15 cellular contexts compared by ENCODE assay signal in the genomic region with DNA sequence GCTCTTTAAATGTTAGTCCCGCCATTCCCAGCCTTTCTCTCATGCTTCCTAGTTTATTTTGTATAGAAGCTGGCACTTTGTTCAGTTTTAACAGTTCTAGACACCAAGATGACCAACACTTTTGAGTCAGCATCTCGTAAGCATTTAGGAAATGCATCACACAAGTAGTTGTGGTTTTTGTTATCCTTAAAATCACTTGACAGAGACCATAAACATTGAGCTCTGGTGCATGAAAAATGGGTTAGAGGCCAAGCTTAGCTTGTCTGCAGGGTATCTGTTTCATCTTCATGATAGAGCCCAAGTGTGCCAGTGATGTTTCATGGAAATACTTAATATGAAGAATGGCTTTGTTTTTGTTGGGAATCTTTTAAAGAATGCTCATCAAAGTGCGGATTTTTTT.
DNase-seq lines count a peak whose midpoint lies in the region; ATAC-seq, FAIRE-seq and TF ChIP-seq lines count a peak whose summit lies in the region.
"Had no signal": no experiment of that assay in that cellular context is flagged by ENCODE, and none has a peak within 500 bp of the region (broad histone marks: within the 10 kb centered on the region; RNA-seq: fewer than 3 reads in every experiment).

No MANE protein-coding gene starts in this region.

- ATAC-seq in Right ventricle myocardium superior (ENCODE audit: poor library complexity) = no peak
- ATAC-seq in activated T-cell treated with anti-CD3 and anti-CD28 coated beads, Interleukin-2, amount 50 U/mL, for 4 hours = no peak
- ATAC-seq: A549; activated CD4-positive, alpha-beta T cell treated with anti-CD3 and anti-CD28 coated beads for 36 hours; stimulated activated naive B cell treated with anti-CD40 and anti-IgM and Interleukin-4, amounts not matched to agents 10 μg/mL and 1 μg/mL and 100 μg/mL, for 72 hours had no signal

- POLR2A ChIA-PET in HEK293T (lab: Yijun Ruan, JAX) = no interaction called here

- TF ChIP-seq CTCF in astrocyte (IDR thresholded peaks at IDR 0.05; ENCODE audit: insufficient read depth, low read depth, low read length) = no peak
- TF ChIP-seq CTCF in esophagus muscularis mucosa (IDR thresholded peaks at IDR 0.05) = no peak

- H3K27ac ChIP-seq in ACC112 (ENCODE audit: low read depth, low read length) (peak overlapping the region; percentile 76), astrocyte (ENCODE audit: low read depth, low read length) (no peak overlapping the region), esophagus muscularis mucosa (replicated peaks in 1 of 4) (peak overlapping the region in 1 of 4 donors; percentile 22)
- H3K27ac ChIP-seq: A549 had no signal

- H4K20me1 ChIP-seq in astrocyte (ENCODE audit: insufficient read depth, low read length) = no peaks in the 10 kb centered on the region

- no peaks in the 10 kb centered on the region for H3K36me3 Mint-ChIP-seq in astrocyte (ENCODE audit: low read depth, unreplicated experiment)
- no peaks in the 10 kb centered on the region for H3K36me3 Mint-ChIP-seq in activated T-cell treated with anti-CD3 and anti-CD28 coated beads, Interleukin-2, amount 50 U/mL, for 4 hours (ENCODE audit: insufficient read depth)

- H3K36me3 ChIP-seq in ACC112 (ENCODE audit: insufficient read depth, low read length) (no peaks in the 10 kb centered on the region), astrocyte (ENCODE audit: insufficient read depth, low read length) (no peaks in the 10 kb centered on the region), esophagus muscularis mucosa (no peaks in the 10 kb centered on the region)

- no peaks in the 10 kb centered on the region for H3K27me3 Mint-ChIP-seq in astrocyte (ENCODE audit: low read depth, unreplicated experiment)
- H3K27me3 Mint-ChIP-seq in activated T-cell treated with anti-CD3 and anti-CD28 coated beads, Interleukin-2, amount 50 U/mL, for 4 hours (ENCODE audit: low read depth) = no peaks in the 10 kb centered on the region
- H3K27me3 Mint-ChIP-seq: activated CD4-positive, alpha-beta T cell treated with anti-CD3 and anti-CD28 coated beads for 36 hours; dendritic cell treated with granulocyte-macrophage colony-stimulating factor and Interleukin-4, amounts not matched to agents 40 ng/mL and 50 ng/mL, for 4 days; stimulated activated naive B cell treated with anti-CD40 and anti-IgM and Interleukin-4, amounts not matched to agents 10 μg/mL and 1 μg/mL and 100 μg/mL, for 72 hours had no signal

- H3K4me3 ChIP-seq in ACC112 (ENCODE audit: low read depth, low read length) (no peak overlapping the region), astrocyte (ENCODE audit: insufficient read depth, low read depth, low read length) (no peak overlapping the region), esophagus muscularis mucosa (no peak overlapping the region)
- H3K4me3 ChIP-seq: A549 had no signal

- no peak for DNase-seq in HEK293T (ENCODE audit: extremely low spot score)
- DNase-seq in astrocyte (ENCODE audit: low read depth) = peak; percentile 97
- DNase-seq in islet precursor cell = peak; percentile 57
- DNase-seq in Right ventricle myocardium superior = no peak
- no peak for DNase-seq in activated T-cell treated with anti-CD3 and anti-CD28 coated beads, Interleukin-2, amount 50 U/mL, for 4 hours
- no peak for DNase-seq in NCI-H345 treated with DMSO at 0.1 percent for 48 hours (lab: John Stamatoyannopoulos, UW; ENCODE audit: unreplicated experiment)
- DNase-seq in esophagus muscularis mucosa (ENCODE audit: extremely low spot score) = no peak
- DNase-seq: activated CD4-positive, alpha-beta T cell treated with anti-CD3 and anti-CD28 coated beads for 36 hours; activated gamma-delta T cell; NCI-H1092 treated with DMSO at 0.1 percent for 48 hours; NCI-H524 treated with DMSO at 0.1 percent for 48 hours; stimulated activated naive B cell treated with anti-CD40 and anti-IgM and Interleukin-4, amounts not matched to agents 10 μg/mL and 1 μg/mL and 100 μg/mL, for 72 hours had no signal

- no peak for TF ChIP-seq EP300 in esophagus muscularis mucosa (IDR thresholded peaks at IDR 0.05)

- no peaks in the 10 kb centered on the region for H3K9me3 ChIP-seq in astrocyte (ENCODE audit: insufficient read depth, low read depth, low read length)
- H3K9me3 ChIP-seq in esophagus muscularis mucosa = no peaks in the 10 kb centered on the region
- H3K9me3 ChIP-seq: A549 had no signal

- H3K27ac Mint-ChIP-seq in astrocyte (ENCODE audit: unreplicated experiment) = peak overlapping the region; percentile 67
- H3K27ac Mint-ChIP-seq: activated CD4-positive, alpha-beta T cell treated with anti-CD3 and anti-CD28 coated beads for 36 hours; dendritic cell treated with granulocyte-macrophage colony-stimulating factor and Interleukin-4, amounts not matched to agents 40 ng/mL and 50 ng/mL, for 4 days; stimulated activated naive B cell treated with anti-CD40 and anti-IgM and Interleukin-4, amounts not matched to agents 10 μg/mL and 1 μg/mL and 100 μg/mL, for 72 hours had no signal

- no peak for TF ChIP-seq POLR2A in esophagus muscularis mucosa (IDR thresholded peaks at IDR 0.05; ENCODE audit: low read depth)

- H3K4me3 Mint-ChIP-seq in astrocyte (ENCODE audit: unreplicated experiment) = no peak overlapping the region
- no peak overlapping the region for H3K4me3 Mint-ChIP-seq in activated T-cell treated with anti-CD3 and anti-CD28 coated beads, Interleukin-2, amount 50 U/mL, for 4 hours
- H3K4me3 Mint-ChIP-seq: activated CD4-positive, alpha-beta T cell treated with anti-CD3 and anti-CD28 coated beads for 36 hours; dendritic cell treated with granulocyte-macrophage colony-stimulating factor and Interleukin-4, amounts not matched to agents 40 ng/mL and 50 ng/mL, for 4 days; stimulated activated naive B cell treated with anti-CD40 and anti-IgM and Interleukin-4, amounts not matched to agents 10 μg/mL and 1 μg/mL and 100 μg/mL, for 72 hours had no signal

- peak; percentile 95 for FAIRE-seq in astrocyte (lab: Jason Lieb, UNC)
- FAIRE-seq: A549 had no signal

- peaks cover 24% of the 10 kb centered on the region for H3K4me1 Mint-ChIP-seq in astrocyte (ENCODE audit: low read depth, unreplicated experiment)
- no peaks in the 10 kb centered on the region for H3K4me1 Mint-ChIP-seq in activated T-cell treated with anti-CD3 and anti-CD28 coated beads, Interleukin-2, amount 50 U/mL, for 4 hours (ENCODE audit: low read depth)
- H3K4me1 Mint-ChIP-seq: activated CD4-positive, alpha-beta T cell treated with anti-CD3 and anti-CD28 coated beads for 36 hours had no signal

- H3K27me3 ChIP-seq in ACC112 (ENCODE audit: insufficient read depth, low read length) = no peaks in the 10 kb centered on the region
- H3K27me3 ChIP-seq in astrocyte (ENCODE audit: insufficient read depth, low read length) = no peaks in the 10 kb centered on the region
- H3K27me3 ChIP-seq in esophagus muscularis mucosa = no peaks in the 10 kb centered on the region

- no peak overlapping the region for H3K9ac ChIP-seq in astrocyte (ENCODE audit: low read length)

- peak overlapping the region; percentile 49 for H2AFZ ChIP-seq in ACC112 (ENCODE audit: low read length, unreplicated experiment)
- H2AFZ ChIP-seq in astrocyte (ENCODE audit: low read depth, low read length) = no peak overlapping the region

- H3K4me2 ChIP-seq in astrocyte (ENCODE audit: low read length) = peak overlapping the region; percentile 4
- H3K4me2 ChIP-seq: A549 had no signal

- intact Hi-C loops in Right ventricle myocardium superior (cut with DNase I) = no loop called here
- intact Hi-C loops in esophagus muscularis mucosa (cut with DNase I) = no loop called here

- CTCF ChIA-PET in HEK293T (lab: Yijun Ruan, JAX) = no interaction called here

- peaks cover 5% of the 10 kb centered on the region for H3K9me3 Mint-ChIP-seq in astrocyte (ENCODE audit: unreplicated experiment)
- no peaks in the 10 kb centered on the region for H3K9me3 Mint-ChIP-seq in activated T-cell treated with anti-CD3 and anti-CD28 coated beads, Interleukin-2, amount 50 U/mL, for 4 hours
- H3K9me3 Mint-ChIP-seq: dendritic cell treated with granulocyte-macrophage colony-stimulating factor and Interleukin-4, amounts not matched to agents 40 ng/mL and 50 ng/mL, for 4 days; stimulated activated naive B cell treated with anti-CD40 and anti-IgM and Interleukin-4, amounts not matched to agents 10 μg/mL and 1 μg/mL and 100 μg/mL, for 72 hours had no signal

- H3K79me2 ChIP-seq in ACC112 (ENCODE audit: control insufficient read depth, insufficient read depth, low read length, unreplicated experiment) = no peaks in the 10 kb centered on the region
- no peaks in the 10 kb centered on the region for H3K79me2 ChIP-seq in astrocyte (ENCODE audit: insufficient read depth, low read length)

- H3K4me1 ChIP-seq in ACC112 (ENCODE audit: control insufficient read depth, insufficient read depth, low read length, unreplicated experiment) = peaks cover 36% of the 10 kb centered on the region
- peaks cover 15% of the 10 kb centered on the region for H3K4me1 ChIP-seq in astrocyte (ENCODE audit: insufficient read depth, low read length)
- H3K4me1 ChIP-seq in esophagus muscularis mucosa = peaks cover 0 to 36% (median 28%) of the 10 kb centered on the region in 4 donors
- H3K4me1 ChIP-seq: A549 had no signal

- WGBS in esophagus muscularis mucosa = 57% methylated on average over 3 of the region's 3 CpGs

TF ChIP-seq in HEK293T, 16 proteins besides CTCF, POLR2A, EP300 and RAD21:
- TF ChIP-seq BHLHE40 (IDR thresholded peaks at IDR 0.05; ENCODE audit: borderline replicate concordance) (no peak), FOXA1 (IDR thresholded peaks at IDR 0.05) (no peak)
- TF ChIP-seq, protein P1, sequence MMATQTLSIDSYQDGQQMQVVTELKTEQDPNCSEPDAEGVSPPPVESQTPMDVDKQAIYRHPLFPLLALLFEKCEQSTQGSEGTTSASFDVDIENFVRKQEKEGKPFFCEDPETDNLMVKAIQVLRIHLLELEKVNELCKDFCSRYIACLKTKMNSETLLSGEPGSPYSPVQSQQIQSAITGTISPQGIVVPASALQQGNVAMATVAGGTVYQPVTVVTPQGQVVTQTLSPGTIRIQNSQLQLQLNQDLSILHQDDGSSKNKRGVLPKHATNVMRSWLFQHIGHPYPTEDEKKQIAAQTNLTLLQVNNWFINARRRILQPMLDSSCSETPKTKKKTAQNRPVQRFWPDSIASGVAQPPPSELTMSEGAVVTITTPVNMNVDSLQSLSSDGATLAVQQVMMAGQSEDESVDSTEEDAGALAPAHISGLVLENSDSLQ (IDR thresholded peaks at IDR 0.05) = peak; percentile 2; the same call in 1 of the 2 replicates

Comparison
In these comparisons a context has a peak if more than half of its experiments do, and no peak if none do; other contexts are left out.
1. DNase-seq: peak in astrocyte (single experiment) and islet precursor cell (single experiment); none in HEK293T (single experiment), Right ventricle myocardium superior (single experiment), activated T-cell treated with anti-CD3 and anti-CD28 coated beads, Interleukin-2, amount 50 U/mL, for 4 hours (single experiment), NCI-H345 treated with DMSO at 0.1 percent for 48 hours (single experiment) and esophagus muscularis mucosa (single experiment).